In genomic region chr10:31962826-31963597, GRCh38 we compare ENCODE assay signal across 1 cellular context.
TF ChIP-seq lines count a peak whose summit lies in the region.

No MANE protein-coding gene starts in this region.

TF ChIP-seq in GM23338, 12 proteins besides CTCF, POLR2A, EP300 and RAD21 (continued from another document):
- TF ChIP-seq, protein P1, sequence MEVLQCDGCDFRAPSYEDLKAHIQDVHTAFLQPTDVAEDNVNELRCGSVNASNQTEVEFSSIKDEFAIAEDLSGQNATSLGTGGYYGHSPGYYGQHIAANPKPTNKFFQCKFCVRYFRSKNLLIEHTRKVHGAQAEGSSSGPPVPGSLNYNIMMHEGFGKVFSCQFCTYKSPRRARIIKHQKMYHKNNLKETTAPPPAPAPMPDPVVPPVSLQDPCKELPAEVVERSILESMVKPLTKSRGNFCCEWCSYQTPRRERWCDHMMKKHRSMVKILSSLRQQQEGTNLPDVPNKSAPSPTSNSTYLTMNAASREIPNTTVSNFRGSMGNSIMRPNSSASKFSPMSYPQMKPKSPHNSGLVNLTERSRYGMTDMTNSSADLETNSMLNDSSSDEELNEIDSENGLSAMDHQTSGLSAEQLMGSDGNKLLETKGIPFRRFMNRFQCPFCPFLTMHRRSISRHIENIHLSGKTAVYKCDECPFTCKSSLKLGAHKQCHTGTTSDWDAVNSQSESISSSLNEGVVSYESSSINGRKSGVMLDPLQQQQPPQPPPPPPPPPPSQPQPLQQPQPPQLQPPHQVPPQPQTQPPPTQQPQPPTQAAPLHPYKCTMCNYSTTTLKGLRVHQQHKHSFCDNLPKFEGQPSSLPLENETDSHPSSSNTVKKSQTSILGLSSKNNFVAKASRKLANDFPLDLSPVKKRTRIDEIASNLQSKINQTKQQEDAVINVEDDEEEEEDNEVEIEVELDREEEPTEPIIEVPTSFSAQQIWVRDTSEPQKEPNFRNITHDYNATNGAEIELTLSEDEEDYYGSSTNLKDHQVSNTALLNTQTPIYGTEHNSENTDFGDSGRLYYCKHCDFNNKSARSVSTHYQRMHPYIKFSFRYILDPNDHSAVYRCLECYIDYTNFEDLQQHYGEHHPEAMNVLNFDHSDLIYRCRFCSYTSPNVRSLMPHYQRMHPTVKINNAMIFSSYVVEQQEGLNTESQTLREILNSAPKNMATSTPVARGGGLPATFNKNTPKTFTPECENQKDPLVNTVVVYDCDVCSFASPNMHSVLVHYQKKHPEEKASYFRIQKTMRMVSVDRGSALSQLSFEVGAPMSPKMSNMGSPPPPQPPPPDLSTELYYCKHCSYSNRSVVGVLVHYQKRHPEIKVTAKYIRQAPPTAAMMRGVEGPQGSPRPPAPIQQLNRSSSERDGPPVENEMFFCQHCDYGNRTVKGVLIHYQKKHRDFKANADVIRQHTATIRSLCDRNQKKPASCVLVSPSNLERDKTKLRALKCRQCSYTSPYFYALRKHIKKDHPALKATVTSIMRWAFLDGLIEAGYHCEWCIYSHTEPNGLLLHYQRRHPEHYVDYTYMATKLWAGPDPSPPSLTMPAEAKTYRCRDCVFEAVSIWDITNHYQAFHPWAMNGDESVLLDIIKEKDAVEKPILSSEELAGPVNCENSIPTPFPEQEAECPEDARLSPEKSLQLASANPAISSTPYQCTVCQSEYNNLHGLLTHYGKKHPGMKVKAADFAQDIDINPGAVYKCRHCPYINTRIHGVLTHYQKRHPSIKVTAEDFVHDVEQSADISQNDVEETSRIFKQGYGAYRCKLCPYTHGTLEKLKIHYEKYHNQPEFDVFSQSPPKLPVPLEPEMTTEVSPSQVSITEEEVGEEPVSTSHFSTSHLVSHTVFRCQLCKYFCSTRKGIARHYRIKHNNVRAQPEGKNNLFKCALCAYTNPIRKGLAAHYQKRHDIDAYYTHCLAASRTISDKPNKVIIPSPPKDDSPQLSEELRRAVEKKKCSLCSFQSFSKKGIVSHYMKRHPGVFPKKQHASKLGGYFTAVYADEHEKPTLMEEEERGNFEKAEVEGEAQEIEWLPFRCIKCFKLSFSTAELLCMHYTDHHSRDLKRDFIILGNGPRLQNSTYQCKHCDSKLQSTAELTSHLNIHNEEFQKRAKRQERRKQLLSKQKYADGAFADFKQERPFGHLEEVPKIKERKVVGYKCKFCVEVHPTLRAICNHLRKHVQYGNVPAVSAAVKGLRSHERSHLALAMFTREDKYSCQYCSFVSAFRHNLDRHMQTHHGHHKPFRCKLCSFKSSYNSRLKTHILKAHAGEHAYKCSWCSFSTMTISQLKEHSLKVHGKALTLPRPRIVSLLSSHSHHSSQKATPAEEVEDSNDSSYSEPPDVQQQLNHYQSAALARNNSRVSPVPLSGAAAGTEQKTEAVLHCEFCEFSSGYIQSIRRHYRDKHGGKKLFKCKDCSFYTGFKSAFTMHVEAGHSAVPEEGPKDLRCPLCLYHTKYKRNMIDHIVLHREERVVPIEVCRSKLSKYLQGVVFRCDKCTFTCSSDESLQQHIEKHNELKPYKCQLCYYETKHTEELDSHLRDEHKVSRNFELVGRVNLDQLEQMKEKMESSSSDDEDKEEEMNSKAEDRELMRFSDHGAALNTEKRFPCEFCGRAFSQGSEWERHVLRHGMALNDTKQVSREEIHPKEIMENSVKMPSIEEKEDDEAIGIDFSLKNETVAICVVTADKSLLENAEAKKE (CRISPR knock-in tag; IDR thresholded peaks at IDR 0.05) = no peak
- no peak for TF ChIP-seq STAT1 (IDR thresholded peaks at IDR 0.05; ENCODE audit: unreplicated experiment)
TF ChIP-seq in GM23338: peak in this region for 0.
